Comparison of ENCODE assay signal across 6 cellular contexts in genomic region chr7:84803979-84804378, GRCh38.
"Had no signal": no experiment of that assay in that cellular context is flagged by ENCODE, and none has a peak within 500 bp of the region (broad histone marks: within the 10 kb centered on the region; RNA-seq: fewer than 3 reads in every experiment).

No MANE protein-coding gene starts in this region.

- DNase-seq: GOT3, H7, IMR-90 had no signal

- H3K4me1 ChIP-seq: HAP-1 had no signal

- H3K36me3 ChIP-seq: HAP-1 had no signal

- H3K9me3 ChIP-seq: HAP-1 had no signal

- H3K4me3 ChIP-seq: HAP-1, K562 had no signal

- ATAC-seq: HCT116, K562 had no signal
